ENCODE assay signal across 17 cellular contexts in genomic region chr1:44700573-44700972, GRCh38. TPM values are rescaled to one million over a fixed set of nuclear protein-coding genes. Genes with fewer than 3 reads are reported as not detected.
A peak's percentile ranks its signal among the peaks of the same experiment; 100 is the strongest.
DNase-seq lines count a peak whose midpoint lies in the region; ATAC-seq and TF ChIP-seq lines count a peak whose summit lies in the region.
"Had no signal": no experiment of that assay in that cellular context is flagged by ENCODE, and none has a peak within 500 bp of the region (broad histone marks: within the 10 kb centered on the region; RNA-seq: fewer than 3 reads in every experiment).

No MANE protein-coding gene starts in this region.

- H3K27me3 ChIP-seq in WERI-Rb-1 (ENCODE audit: insufficient read depth, low read depth, severe bottlenecking), result no peaks in the 10 kb centered on the region
- H3K27me3 ChIP-seq in liver (ENCODE audit: control insufficient read depth in 4 of 4, insufficient read depth in 4 of 4, low read length in 3 of 4), result no peaks in the 10 kb centered on the region

- H3K9ac ChIP-seq in liver (ENCODE audit: low read depth in 1 of 2, low read length in 2 of 2), result no peak overlapping the region

- H3K27ac ChIP-seq in WERI-Rb-1 (peak overlapping the region; percentile 17; the same call in 1 of the 2 replicates), liver (ENCODE audit: low read depth in 1 of 2, low read length in 2 of 2) (no peak overlapping the region)

- peaks cover 2 to 5% (median 4%) of the 10 kb centered on the region in 4 donors for H3K4me1 ChIP-seq in liver (ENCODE audit: control insufficient read depth in 4 of 4, insufficient read depth in 4 of 4, low read length in 3 of 4)

- DNase-seq in NCI-H2029 (lab: John Stamatoyannopoulos, UW) (peak; percentile 10), NCI-H2029 treated with DMSO at 0.1 percent for 48 hours (lab: John Stamatoyannopoulos, UW) (no peak), WERI-Rb-1 (no peak), LoVo (ENCODE audit: low spot score) (no peak)
- DNase-seq: 8988T; CD8-positive, alpha-beta T cell; NCI-H1436; NCI-H2081; NK-92 treated with Interleukin-12 subunit alpha and Interleukin-12 subunit beta, amount 100 ng/mL, for 24 hours; RPMI8226; SIG-M5 had no signal

- WGBS in liver, result 89% methylated on average over 1 of the region's 1 CpG

- TF ChIP-seq CTCF in WERI-Rb-1 (IDR thresholded peaks at IDR 0.05; ENCODE audit: low read depth, low read length), result no peak
- no peak for TF ChIP-seq CTCF in liver (IDR thresholded peaks at IDR 0.05; ENCODE audit: low read depth, low read length, missing input control)

- H3K9me3 ChIP-seq in WERI-Rb-1 (ENCODE audit: severe bottlenecking), result no peaks in the 10 kb centered on the region
- no peaks in the 10 kb centered on the region for H3K9me3 ChIP-seq in liver (ENCODE audit: control insufficient read depth in 4 of 4, low read length in 3 of 4)

- peak; percentile 47 for ATAC-seq in esophagus mucosa
- no peak for ATAC-seq in HG02870 (IDR thresholded peaks at IDR 0.05; ENCODE audit: unreplicated experiment)
- no peak for ATAC-seq in GM18520 (IDR thresholded peaks at IDR 0.05; ENCODE audit: unreplicated experiment)
- ATAC-seq: CD8-positive, alpha-beta T cell had no signal

- H3K36me3 ChIP-seq in WERI-Rb-1, result no peaks in the 10 kb centered on the region
- H3K36me3 ChIP-seq in liver (ENCODE audit: control insufficient read depth in 4 of 4, insufficient read depth in 3 of 4, low read depth in 1 of 4, low read length in 3 of 4), result no peaks in the 10 kb centered on the region

- TF ChIP-seq RAD21 in liver (IDR thresholded peaks at IDR 0.05), result peak in 1 of 2 donors; percentile 15

- H3K4me3 ChIP-seq in WERI-Rb-1 (ENCODE audit: low read depth, low read length) (no peak overlapping the region), liver (ENCODE audit: low read depth in 1 of 3, low read length in 3 of 3) (no peak overlapping the region)

TF ChIP-seq in liver, 16 proteins besides CTCF, POLR2A, EP300 and RAD21:
- TF ChIP-seq HNF4G (IDR thresholded peaks at IDR 0.05), result no peak
- TF ChIP-seq HNF4A (conservative IDR thresholded peaks at IDR 0.05), result no peak
- TF ChIP-seq YY1 (IDR thresholded peaks at IDR 0.05), result no peak
- TF ChIP-seq EGR1 (IDR thresholded peaks at IDR 0.05; ENCODE audit: low read depth in 2 of 2), result no peak
- no peak for TF ChIP-seq REST (IDR thresholded peaks at IDR 0.05)
- TF ChIP-seq SP1 (IDR thresholded peaks at IDR 0.05), result peak; percentile 9
- TF ChIP-seq MAX (IDR thresholded peaks at IDR 0.05), result no peak
- no peak for TF ChIP-seq NR2F2 (IDR thresholded peaks at IDR 0.05)
- TF ChIP-seq, protein P1, sequence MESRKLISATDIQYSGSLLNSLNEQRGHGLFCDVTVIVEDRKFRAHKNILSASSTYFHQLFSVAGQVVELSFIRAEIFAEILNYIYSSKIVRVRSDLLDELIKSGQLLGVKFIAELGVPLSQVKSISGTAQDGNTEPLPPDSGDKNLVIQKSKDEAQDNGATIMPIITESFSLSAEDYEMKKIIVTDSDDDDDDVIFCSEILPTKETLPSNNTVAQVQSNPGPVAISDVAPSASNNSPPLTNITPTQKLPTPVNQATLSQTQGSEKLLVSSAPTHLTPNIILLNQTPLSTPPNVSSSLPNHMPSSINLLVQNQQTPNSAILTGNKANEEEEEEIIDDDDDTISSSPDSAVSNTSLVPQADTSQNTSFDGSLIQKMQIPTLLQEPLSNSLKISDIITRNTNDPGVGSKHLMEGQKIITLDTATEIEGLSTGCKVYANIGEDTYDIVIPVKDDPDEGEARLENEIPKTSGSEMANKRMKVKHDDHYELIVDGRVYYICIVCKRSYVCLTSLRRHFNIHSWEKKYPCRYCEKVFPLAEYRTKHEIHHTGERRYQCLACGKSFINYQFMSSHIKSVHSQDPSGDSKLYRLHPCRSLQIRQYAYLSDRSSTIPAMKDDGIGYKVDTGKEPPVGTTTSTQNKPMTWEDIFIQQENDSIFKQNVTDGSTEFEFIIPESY (IDR thresholded peaks at IDR 0.05), result no peak
- peak; percentile 85 for TF ChIP-seq FOXA2 (IDR thresholded peaks at IDR 0.05)
- peak; percentile 70 for TF ChIP-seq FOXA1 (IDR thresholded peaks at IDR 0.05)
- TF ChIP-seq GABPA (IDR thresholded peaks at IDR 0.05 in 1 of 2, conservative IDR thresholded peaks at IDR 0.05 in 1 of 2), result no peak
- no peak for TF ChIP-seq JUND (IDR thresholded peaks at IDR 0.05)
- TF ChIP-seq, protein P2, sequence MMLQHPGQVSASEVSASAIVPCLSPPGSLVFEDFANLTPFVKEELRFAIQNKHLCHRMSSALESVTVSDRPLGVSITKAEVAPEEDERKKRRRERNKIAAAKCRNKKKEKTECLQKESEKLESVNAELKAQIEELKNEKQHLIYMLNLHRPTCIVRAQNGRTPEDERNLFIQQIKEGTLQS (IDR thresholded peaks at IDR 0.05), result peak; percentile 78
- TF ChIP-seq TAF1 (conservative IDR thresholded peaks at IDR 0.05), result no peak
- TF ChIP-seq RXRA (IDR thresholded peaks at IDR 0.05), result no peak

RNA-seq across cellular contexts. Expression of gene ARMH1, which starts 26.1 kb away (rescaled TPM):
- total RNA-seq in esophagus mucosa (not detected), liver (10 to 100 TPM in 1 of 2 donors, 1 to 10 TPM in 1; 3.0 to 20.3 TPM)
- 1 to 10 TPM; 2.2 to 8.0 TPM for polyA plus RNA-seq in liver

RNA-seq across cellular contexts. Expression of gene TMEM53, which starts 26.3 kb away (rescaled TPM):
- total RNA-seq in esophagus mucosa, result 4.4 TPM
- total RNA-seq in liver, result 10 to 100 TPM in 1 of 2 donors, 1 to 10 TPM in 1; 9.9 to 23.6 TPM
- 10 to 100 TPM; 35.2 to 89.2 TPM for polyA plus RNA-seq in liver

RNA-seq across cellular contexts. Expression of gene RNU5D-1, which starts 30.4 kb away (rescaled TPM):
- total RNA-seq in esophagus mucosa, result not detected
- not detected for total RNA-seq in liver
- polyA plus RNA-seq in liver, result not detected
- total RNA-seq: CD8-positive, alpha-beta T cell; OCI-LY7 had no signal
- polyA plus RNA-seq: BJ had no signal

RNA-seq across cellular contexts. Expression of gene KIF2C, which starts 39.1 kb away (rescaled TPM):
- total RNA-seq in esophagus mucosa (15.2 TPM), liver (10 to 100 TPM in 1 of 2 donors, under 1 TPM in 1; 0.17 to 26.7 TPM)
- polyA plus RNA-seq in liver, result 1 to 10 TPM in 1 of 2 donors, under 1 TPM in 1; 0.21 to 1.3 TPM
